1 cellular context compared by ENCODE assay signal in genomic region chr13:30673669-30674521, GRCh38.
A peak's percentile ranks its signal among the peaks of the same experiment; 100 is the strongest.
TF ChIP-seq lines count a peak whose summit lies in the region.

No MANE protein-coding gene starts in this region.

TF ChIP-seq in WTC11, 78 proteins besides CTCF, POLR2A, EP300 and RAD21 (continued from another document and continues in another):
- no peak for TF ChIP-seq ERG (CRISPR knock-in tag; IDR thresholded peaks at IDR 0.05)
- no peak for TF ChIP-seq ZNF317 (CRISPR knock-in tag; IDR thresholded peaks at IDR 0.05; ENCODE audit: borderline replicate concordance, low read depth)
- TF ChIP-seq HMGXB4 (CRISPR knock-in tag; IDR thresholded peaks at IDR 0.05), result peak; percentile 99
- no peak for TF ChIP-seq ZNF138 (CRISPR knock-in tag; conservative IDR thresholded peaks at IDR 0.05)
- TF ChIP-seq FOXK1 (CRISPR knock-in tag; IDR thresholded peaks at IDR 0.05), result peak; percentile 28
- TF ChIP-seq ZNF232 (CRISPR knock-in tag; IDR thresholded peaks at IDR 0.05), result no peak; the same call in 1 of the 2 replicates
- TF ChIP-seq TEAD4 (CRISPR knock-in tag; IDR thresholded peaks at IDR 0.05), result no peak; the same call in 1 of the 2 replicates
- TF ChIP-seq SMAD3 (CRISPR knock-in tag; IDR thresholded peaks at IDR 0.05; ENCODE audit: borderline replicate concordance), result peak; percentile 12; the same call in 1 of the 2 replicates
- TF ChIP-seq FOXP1 (CRISPR knock-in tag; IDR thresholded peaks at IDR 0.05; ENCODE audit: borderline replicate concordance), result peak; percentile 93
- no peak for TF ChIP-seq NR1H2 (CRISPR knock-in tag; IDR thresholded peaks at IDR 0.05)
- TF ChIP-seq JAZF1 (CRISPR knock-in tag; IDR thresholded peaks at IDR 0.05), result no peak
- TF ChIP-seq KAT7 (CRISPR knock-in tag; IDR thresholded peaks at IDR 0.05; ENCODE audit: borderline replicate concordance), result no peak
- no peak for TF ChIP-seq HMGA2 (CRISPR knock-in tag; IDR thresholded peaks at IDR 0.05)
- TF ChIP-seq TP53 (CRISPR knock-in tag; IDR thresholded peaks at IDR 0.05), result peak; percentile 22; the same call in 1 of the 2 replicates
- TF ChIP-seq AFF4 (CRISPR knock-in tag; IDR thresholded peaks at IDR 0.05; ENCODE audit: borderline replicate concordance), result no peak
- peak; percentile 52; the same call in 1 of the 2 replicates for TF ChIP-seq GABPB1 (CRISPR knock-in tag; IDR thresholded peaks at IDR 0.05)
- TF ChIP-seq ZNF219 (CRISPR knock-in tag; IDR thresholded peaks at IDR 0.05; ENCODE audit: borderline replicate concordance), result no peak
- TF ChIP-seq PRDM15 (CRISPR knock-in tag; IDR thresholded peaks at IDR 0.05), result no peak
- TF ChIP-seq ATF2 (CRISPR knock-in tag; IDR thresholded peaks at IDR 0.05; ENCODE audit: borderline replicate concordance, low read depth), result no peak
- TF ChIP-seq CBFB (CRISPR knock-in tag; IDR thresholded peaks at IDR 0.05; ENCODE audit: low read depth), result no peak
- TF ChIP-seq ZSCAN18 (CRISPR knock-in tag; IDR thresholded peaks at IDR 0.05), result no peak
- no peak for TF ChIP-seq GRHL2 (CRISPR knock-in tag; IDR thresholded peaks at IDR 0.05; ENCODE audit: insufficient replicate concordance, severe bottlenecking)
- TF ChIP-seq PREB (CRISPR knock-in tag; IDR thresholded peaks at IDR 0.05; ENCODE audit: borderline replicate concordance), result no peak
- no peak for TF ChIP-seq FOXJ3 (CRISPR knock-in tag; IDR thresholded peaks at IDR 0.05; ENCODE audit: borderline replicate concordance)
- no peak for TF ChIP-seq ATF6 (CRISPR knock-in tag; IDR thresholded peaks at IDR 0.05)
- no peak for TF ChIP-seq MXD4 (CRISPR knock-in tag; IDR thresholded peaks at IDR 0.05; ENCODE audit: borderline replicate concordance)
- TF ChIP-seq JUN (CRISPR knock-in tag; IDR thresholded peaks at IDR 0.05), result peak; percentile 59; the same call in 1 of the 2 replicates
- TF ChIP-seq ATF1 (CRISPR knock-in tag; IDR thresholded peaks at IDR 0.05), result no peak
- peak; percentile 90 for TF ChIP-seq ZNF423 (CRISPR knock-in tag; IDR thresholded peaks at IDR 0.05)
- TF ChIP-seq FOXP4 (CRISPR knock-in tag; IDR thresholded peaks at IDR 0.05), result peak; percentile 68; the same call in 1 of the 2 replicates
- TF ChIP-seq USF1 (CRISPR knock-in tag; IDR thresholded peaks at IDR 0.05), result peak; percentile 85
- 0 out of 2 replicates have a peak, but pooled peaks have one; percentile 39 for TF ChIP-seq IRF2 (CRISPR knock-in tag; IDR thresholded peaks at IDR 0.05; ENCODE audit: borderline replicate concordance, low read depth)
- peak; percentile 97 for TF ChIP-seq MAX (CRISPR knock-in tag; IDR thresholded peaks at IDR 0.05)
- TF ChIP-seq ELF4 (CRISPR knock-in tag; IDR thresholded peaks at IDR 0.05; ENCODE audit: low read depth), result peak; percentile 69; the same call in 1 of the 2 replicates
- peak; percentile 83 for TF ChIP-seq ESRRA (CRISPR knock-in tag; IDR thresholded peaks at IDR 0.05; ENCODE audit: borderline replicate concordance)
- peak; percentile 66 for TF ChIP-seq SP1 (CRISPR knock-in tag; conservative IDR thresholded peaks at IDR 0.05)
- peak; percentile 82 for TF ChIP-seq USF2 (CRISPR knock-in tag; IDR thresholded peaks at IDR 0.05)
